Comparison of ENCODE assay signal across 1 cellular context in genomic region chr3:159818399-159818798, GRCh38.
TF ChIP-seq lines count a peak whose summit lies in the region.

No MANE protein-coding gene starts in this region.

TF ChIP-seq in GM12878, 131 proteins besides CTCF, POLR2A, EP300 and RAD21 (continued from another document):
- TF ChIP-seq, protein P1, sequence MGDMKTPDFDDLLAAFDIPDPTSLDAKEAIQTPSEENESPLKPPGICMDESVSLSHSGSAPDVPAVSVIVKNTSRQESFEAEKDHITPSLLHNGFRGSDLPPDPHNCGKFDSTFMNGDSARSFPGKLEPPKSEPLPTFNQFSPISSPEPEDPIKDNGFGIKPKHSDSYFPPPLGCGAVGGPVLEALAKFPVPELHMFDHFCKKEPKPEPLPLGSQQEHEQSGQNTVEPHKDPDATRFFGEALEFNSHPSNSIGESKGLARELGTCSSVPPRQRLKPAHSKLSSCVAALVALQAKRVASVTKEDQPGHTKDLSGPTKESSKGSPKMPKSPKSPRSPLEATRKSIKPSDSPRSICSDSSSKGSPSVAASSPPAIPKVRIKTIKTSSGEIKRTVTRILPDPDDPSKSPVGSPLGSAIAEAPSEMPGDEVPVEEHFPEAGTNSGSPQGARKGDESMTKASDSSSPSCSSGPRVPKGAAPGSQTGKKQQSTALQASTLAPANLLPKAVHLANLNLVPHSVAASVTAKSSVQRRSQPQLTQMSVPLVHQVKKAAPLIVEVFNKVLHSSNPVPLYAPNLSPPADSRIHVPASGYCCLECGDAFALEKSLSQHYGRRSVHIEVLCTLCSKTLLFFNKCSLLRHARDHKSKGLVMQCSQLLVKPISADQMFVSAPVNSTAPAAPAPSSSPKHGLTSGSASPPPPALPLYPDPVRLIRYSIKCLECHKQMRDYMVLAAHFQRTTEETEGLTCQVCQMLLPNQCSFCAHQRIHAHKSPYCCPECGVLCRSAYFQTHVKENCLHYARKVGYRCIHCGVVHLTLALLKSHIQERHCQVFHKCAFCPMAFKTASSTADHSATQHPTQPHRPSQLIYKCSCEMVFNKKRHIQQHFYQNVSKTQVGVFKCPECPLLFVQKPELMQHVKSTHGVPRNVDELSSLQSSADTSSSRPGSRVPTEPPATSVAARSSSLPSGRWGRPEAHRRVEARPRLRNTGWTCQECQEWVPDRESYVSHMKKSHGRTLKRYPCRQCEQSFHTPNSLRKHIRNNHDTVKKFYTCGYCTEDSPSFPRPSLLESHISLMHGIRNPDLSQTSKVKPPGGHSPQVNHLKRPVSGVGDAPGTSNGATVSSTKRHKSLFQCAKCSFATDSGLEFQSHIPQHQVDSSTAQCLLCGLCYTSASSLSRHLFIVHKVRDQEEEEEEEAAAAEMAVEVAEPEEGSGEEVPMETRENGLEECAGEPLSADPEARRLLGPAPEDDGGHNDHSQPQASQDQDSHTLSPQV (IDR thresholded peaks at IDR 0.05) = no peak
- TF ChIP-seq BACH1 (IDR thresholded peaks at IDR 0.05; ENCODE audit: borderline replicate concordance) = no peak
- no peak for TF ChIP-seq ASH2L (IDR thresholded peaks at IDR 0.05; ENCODE audit: borderline replicate concordance, low read depth)
- TF ChIP-seq CBX3 (IDR thresholded peaks at IDR 0.05; ENCODE audit: borderline replicate concordance, low read depth) = no peak
- no peak for TF ChIP-seq PRDM15 (CRISPR knock-in tag; IDR thresholded peaks at IDR 0.05)
- TF ChIP-seq GATAD2B (conservative IDR thresholded peaks at IDR 0.05; ENCODE audit: low read depth) = no peak
- no peak for TF ChIP-seq ZBTB33 (IDR thresholded peaks at IDR 0.05)
- no peak for TF ChIP-seq KDM1A (IDR thresholded peaks at IDR 0.05; ENCODE audit: borderline replicate concordance)
